Comparison of ENCODE assay signal across 1 cellular context in the genomic region with DNA sequence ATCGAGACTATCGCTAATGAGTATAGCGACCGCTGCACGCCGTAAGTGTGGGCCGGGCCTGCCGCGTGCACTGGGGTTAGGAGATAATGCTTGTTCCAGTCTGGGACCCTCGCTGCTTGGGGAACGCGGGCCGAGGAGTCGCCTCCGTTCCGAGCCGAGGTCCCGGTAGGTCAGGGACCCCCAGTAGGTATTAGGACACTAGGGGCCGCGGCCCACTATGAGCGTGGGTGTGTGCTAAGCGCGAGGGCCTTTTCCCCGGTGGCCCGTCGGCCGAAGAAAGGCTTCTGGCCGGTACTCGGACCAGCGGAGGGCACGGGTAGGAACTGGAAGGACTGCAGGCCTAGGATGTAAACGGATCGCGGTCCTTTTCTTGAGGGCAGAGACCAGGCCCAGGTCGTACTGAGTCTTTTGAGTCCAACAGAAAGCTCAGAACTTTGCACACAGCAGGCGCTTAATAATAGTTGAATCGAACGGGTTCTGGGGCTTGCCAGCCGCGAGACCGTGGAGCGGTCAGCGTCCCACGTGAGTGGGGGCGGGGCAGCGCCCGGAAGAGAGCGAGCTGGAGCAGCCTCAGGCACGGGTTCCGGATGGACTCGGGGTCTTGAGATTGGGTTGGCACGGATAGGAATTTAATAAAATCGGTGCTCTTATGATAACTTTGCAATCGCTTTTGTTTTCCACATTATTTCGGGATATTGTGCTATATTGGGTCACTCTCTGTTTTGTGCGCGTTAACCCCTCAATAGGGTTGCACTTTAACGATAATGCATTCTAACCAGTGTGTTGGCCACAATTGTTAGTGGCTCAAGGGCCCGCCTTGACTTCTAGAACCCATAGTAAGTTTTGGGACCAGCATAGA.
TF ChIP-seq lines count a peak whose summit lies in the region.

No MANE protein-coding gene starts in this region.

TF ChIP-seq in HepG2, 621 proteins besides CTCF, POLR2A, EP300 and RAD21 (continued from another document and continues in another):
- TF ChIP-seq, protein P1, sequence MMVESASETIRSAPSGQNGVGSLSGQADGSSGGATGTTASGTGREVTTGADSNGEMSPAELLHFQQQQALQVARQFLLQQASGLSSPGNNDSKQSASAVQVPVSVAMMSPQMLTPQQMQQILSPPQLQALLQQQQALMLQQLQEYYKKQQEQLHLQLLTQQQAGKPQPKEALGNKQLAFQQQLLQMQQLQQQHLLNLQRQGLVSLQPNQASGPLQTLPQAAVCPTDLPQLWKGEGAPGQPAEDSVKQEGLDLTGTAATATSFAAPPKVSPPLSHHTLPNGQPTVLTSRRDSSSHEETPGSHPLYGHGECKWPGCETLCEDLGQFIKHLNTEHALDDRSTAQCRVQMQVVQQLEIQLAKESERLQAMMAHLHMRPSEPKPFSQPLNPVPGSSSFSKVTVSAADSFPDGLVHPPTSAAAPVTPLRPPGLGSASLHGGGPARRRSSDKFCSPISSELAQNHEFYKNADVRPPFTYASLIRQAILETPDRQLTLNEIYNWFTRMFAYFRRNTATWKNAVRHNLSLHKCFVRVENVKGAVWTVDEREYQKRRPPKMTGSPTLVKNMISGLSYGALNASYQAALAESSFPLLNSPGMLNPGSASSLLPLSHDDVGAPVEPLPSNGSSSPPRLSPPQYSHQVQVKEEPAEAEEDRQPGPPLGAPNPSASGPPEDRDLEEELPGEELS (CRISPR knock-in tag; IDR thresholded peaks at IDR 0.05) = no peak
- TF ChIP-seq ZNF782 (CRISPR knock-in tag; IDR thresholded peaks at IDR 0.05; ENCODE audit: borderline replicate concordance) (no peak), SIN3A (IDR thresholded peaks at IDR 0.05; ENCODE audit: borderline replicate concordance, low read depth, low read length) (peak; percentile 87), PITX1 (CRISPR knock-in tag; IDR thresholded peaks at IDR 0.05) (peak; percentile 46; the same call in 1 of the 2 replicates), SALL1 (CRISPR knock-in tag; IDR thresholded peaks at IDR 0.05) (no peak), ZNF766 (CRISPR knock-in tag; IDR thresholded peaks at IDR 0.05; ENCODE audit: borderline replicate concordance) (no peak), XBP1 (CRISPR knock-in tag; IDR thresholded peaks at IDR 0.05) (no peak), ZNF619 (CRISPR knock-in tag; IDR thresholded peaks at IDR 0.05) (0 out of 2 replicates have a peak, but pooled peaks have one; percentile 66), PRMT3 (CRISPR knock-in tag; IDR thresholded peaks at IDR 0.05; ENCODE audit: borderline replicate concordance, low read depth) (no peak), ZNF691 (CRISPR knock-in tag; IDR thresholded peaks at IDR 0.05; ENCODE audit: borderline replicate concordance, low read depth) (no peak), ZNF576 (CRISPR knock-in tag; IDR thresholded peaks at IDR 0.05) (no peak), GTF2F1 (IDR thresholded peaks at IDR 0.05; ENCODE audit: low read length) (no peak), HES4 (CRISPR knock-in tag; IDR thresholded peaks at IDR 0.05; ENCODE audit: borderline replicate concordance) (0 out of 2 replicates have a peak, but pooled peaks have one; percentile 32), CERS6 (CRISPR knock-in tag; IDR thresholded peaks at IDR 0.05) (no peak), ZMYM4 (CRISPR knock-in tag; IDR thresholded peaks at IDR 0.05) (no peak), SKI (IDR thresholded peaks at IDR 0.05; ENCODE audit: partially characterized antibody) (no peak), ZNF343 (CRISPR knock-in tag; IDR thresholded peaks at IDR 0.05) (no peak), SIX4 (CRISPR knock-in tag; IDR thresholded peaks at IDR 0.05) (no peak), ZNF10 (CRISPR knock-in tag; IDR thresholded peaks at IDR 0.05; ENCODE audit: borderline replicate concordance, low read depth) (no peak), HHEX (CRISPR knock-in tag; IDR thresholded peaks at IDR 0.05) (no peak), ZC3H13 (CRISPR knock-in tag; IDR thresholded peaks at IDR 0.05) (no peak), MED1 (CRISPR knock-in tag; IDR thresholded peaks at IDR 0.05) (no peak; the same call in 1 of the 2 replicates), SAP130 (CRISPR knock-in tag; IDR thresholded peaks at IDR 0.05; ENCODE audit: low read depth) (peak; percentile 83), ZFP36 (IDR thresholded peaks at IDR 0.05; ENCODE audit: borderline replicate concordance, low read depth, low read length, partially characterized antibody) (no peak), GMEB1 (CRISPR knock-in tag; IDR thresholded peaks at IDR 0.05; ENCODE audit: borderline replicate concordance) (no peak), MLLT10 (CRISPR knock-in tag; IDR thresholded peaks at IDR 0.05) (no peak), NR3C1 (CRISPR knock-in tag; IDR thresholded peaks at IDR 0.05) (no peak), ETS1 (CRISPR knock-in tag; IDR thresholded peaks at IDR 0.05) (no peak), ZFP41 (CRISPR knock-in tag; IDR thresholded peaks at IDR 0.05; ENCODE audit: borderline replicate concordance) (no peak), MIER3 (CRISPR knock-in tag; IDR thresholded peaks at IDR 0.05; ENCODE audit: borderline replicate concordance) (no peak; the same call in 1 of the 2 replicates), THAP11 (CRISPR knock-in tag; IDR thresholded peaks at IDR 0.05) (0 out of 2 replicates have a peak, but pooled peaks have one; percentile 32), TCF12 (IDR thresholded peaks at IDR 0.05) (no peak), TCF12 (CRISPR knock-in tag; IDR thresholded peaks at IDR 0.05) (no peak; the same call in 1 of the 2 replicates), ZNF616 (CRISPR knock-in tag; IDR thresholded peaks at IDR 0.05; ENCODE audit: low read depth) (no peak), MIER2 (CRISPR knock-in tag; IDR thresholded peaks at IDR 0.05) (no peak; the same call in 1 of the 2 replicates), SPEN (CRISPR knock-in tag; IDR thresholded peaks at IDR 0.05; ENCODE audit: low read depth) (no peak), CENPX (CRISPR knock-in tag; IDR thresholded peaks at IDR 0.05) (no peak), ZSCAN29 (CRISPR knock-in tag; conservative IDR thresholded peaks at IDR 0.05) (no peak), RFXANK (CRISPR knock-in tag; IDR thresholded peaks at IDR 0.05) (no peak), BCL6 (CRISPR knock-in tag; IDR thresholded peaks at IDR 0.05) (no peak), ZNF777 (CRISPR knock-in tag; IDR thresholded peaks at IDR 0.05) (no peak)
- TF ChIP-seq, protein P2, sequence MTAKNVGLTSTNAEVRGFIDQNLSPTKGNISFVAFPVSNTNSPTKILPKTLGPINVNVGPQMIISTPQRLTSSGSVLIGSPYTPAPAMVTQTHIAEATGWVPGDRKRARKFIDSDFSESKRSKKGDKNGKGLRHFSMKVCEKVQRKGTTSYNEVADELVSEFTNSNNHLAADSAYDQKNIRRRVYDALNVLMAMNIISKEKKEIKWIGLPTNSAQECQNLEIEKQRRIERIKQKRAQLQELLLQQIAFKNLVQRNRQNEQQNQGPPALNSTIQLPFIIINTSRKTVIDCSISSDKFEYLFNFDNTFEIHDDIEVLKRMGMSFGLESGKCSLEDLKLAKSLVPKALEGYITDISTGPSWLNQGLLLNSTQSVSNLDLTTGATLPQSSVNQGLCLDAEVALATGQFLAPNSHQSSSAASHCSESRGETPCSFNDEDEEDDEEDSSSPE (CRISPR knock-in tag; IDR thresholded peaks at IDR 0.05) = no peak
- TF ChIP-seq, protein P3, sequence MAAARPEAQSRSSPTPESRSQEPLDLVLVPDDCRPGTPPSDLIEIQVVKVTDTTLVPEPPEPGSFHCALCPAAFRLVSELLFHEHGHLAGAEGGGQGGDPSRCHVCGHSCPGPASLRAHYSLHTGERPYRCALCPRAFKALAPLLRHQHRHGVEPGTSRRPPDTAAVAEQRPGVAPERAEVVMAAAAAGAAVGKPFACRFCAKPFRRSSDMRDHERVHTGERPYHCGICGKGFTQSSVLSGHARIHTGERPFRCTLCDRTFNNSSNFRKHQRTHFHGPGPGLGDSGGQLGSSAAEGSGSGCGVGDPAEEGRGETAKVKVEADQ (CRISPR knock-in tag; IDR thresholded peaks at IDR 0.05; ENCODE audit: borderline replicate concordance) = no peak
- TF ChIP-seq, protein P4, sequence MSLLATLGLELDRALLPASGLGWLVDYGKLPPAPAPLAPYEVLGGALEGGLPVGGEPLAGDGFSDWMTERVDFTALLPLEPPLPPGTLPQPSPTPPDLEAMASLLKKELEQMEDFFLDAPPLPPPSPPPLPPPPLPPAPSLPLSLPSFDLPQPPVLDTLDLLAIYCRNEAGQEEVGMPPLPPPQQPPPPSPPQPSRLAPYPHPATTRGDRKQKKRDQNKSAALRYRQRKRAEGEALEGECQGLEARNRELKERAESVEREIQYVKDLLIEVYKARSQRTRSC (CRISPR knock-in tag; IDR thresholded peaks at IDR 0.05; ENCODE audit: low read depth) = no peak
- TF ChIP-seq, protein P5, sequence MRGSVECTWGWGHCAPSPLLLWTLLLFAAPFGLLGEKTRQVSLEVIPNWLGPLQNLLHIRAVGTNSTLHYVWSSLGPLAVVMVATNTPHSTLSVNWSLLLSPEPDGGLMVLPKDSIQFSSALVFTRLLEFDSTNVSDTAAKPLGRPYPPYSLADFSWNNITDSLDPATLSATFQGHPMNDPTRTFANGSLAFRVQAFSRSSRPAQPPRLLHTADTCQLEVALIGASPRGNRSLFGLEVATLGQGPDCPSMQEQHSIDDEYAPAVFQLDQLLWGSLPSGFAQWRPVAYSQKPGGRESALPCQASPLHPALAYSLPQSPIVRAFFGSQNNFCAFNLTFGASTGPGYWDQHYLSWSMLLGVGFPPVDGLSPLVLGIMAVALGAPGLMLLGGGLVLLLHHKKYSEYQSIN (CRISPR knock-in tag; IDR thresholded peaks at IDR 0.05; ENCODE audit: borderline replicate concordance) = no peak
- TF ChIP-seq, protein P6, sequence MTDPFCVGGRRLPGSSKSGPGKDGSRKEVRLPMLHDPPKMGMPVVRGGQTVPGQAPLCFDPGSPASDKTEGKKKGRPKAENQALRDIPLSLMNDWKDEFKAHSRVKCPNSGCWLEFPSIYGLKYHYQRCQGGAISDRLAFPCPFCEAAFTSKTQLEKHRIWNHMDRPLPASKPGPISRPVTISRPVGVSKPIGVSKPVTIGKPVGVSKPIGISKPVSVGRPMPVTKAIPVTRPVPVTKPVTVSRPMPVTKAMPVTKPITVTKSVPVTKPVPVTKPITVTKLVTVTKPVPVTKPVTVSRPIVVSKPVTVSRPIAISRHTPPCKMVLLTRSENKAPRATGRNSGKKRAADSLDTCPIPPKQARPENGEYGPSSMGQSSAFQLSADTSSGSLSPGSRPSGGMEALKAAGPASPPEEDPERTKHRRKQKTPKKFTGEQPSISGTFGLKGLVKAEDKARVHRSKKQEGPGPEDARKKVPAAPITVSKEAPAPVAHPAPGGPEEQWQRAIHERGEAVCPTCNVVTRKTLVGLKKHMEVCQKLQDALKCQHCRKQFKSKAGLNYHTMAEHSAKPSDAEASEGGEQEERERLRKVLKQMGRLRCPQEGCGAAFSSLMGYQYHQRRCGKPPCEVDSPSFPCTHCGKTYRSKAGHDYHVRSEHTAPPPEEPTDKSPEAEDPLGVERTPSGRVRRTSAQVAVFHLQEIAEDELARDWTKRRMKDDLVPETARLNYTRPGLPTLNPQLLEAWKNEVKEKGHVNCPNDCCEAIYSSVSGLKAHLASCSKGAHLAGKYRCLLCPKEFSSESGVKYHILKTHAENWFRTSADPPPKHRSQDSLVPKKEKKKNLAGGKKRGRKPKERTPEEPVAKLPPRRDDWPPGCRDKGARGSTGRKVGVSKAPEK (CRISPR knock-in tag; IDR thresholded peaks at IDR 0.05; ENCODE audit: borderline replicate concordance) = 0 out of 2 replicates have a peak, but pooled peaks have one; percentile 81
- TF ChIP-seq, protein P7, sequence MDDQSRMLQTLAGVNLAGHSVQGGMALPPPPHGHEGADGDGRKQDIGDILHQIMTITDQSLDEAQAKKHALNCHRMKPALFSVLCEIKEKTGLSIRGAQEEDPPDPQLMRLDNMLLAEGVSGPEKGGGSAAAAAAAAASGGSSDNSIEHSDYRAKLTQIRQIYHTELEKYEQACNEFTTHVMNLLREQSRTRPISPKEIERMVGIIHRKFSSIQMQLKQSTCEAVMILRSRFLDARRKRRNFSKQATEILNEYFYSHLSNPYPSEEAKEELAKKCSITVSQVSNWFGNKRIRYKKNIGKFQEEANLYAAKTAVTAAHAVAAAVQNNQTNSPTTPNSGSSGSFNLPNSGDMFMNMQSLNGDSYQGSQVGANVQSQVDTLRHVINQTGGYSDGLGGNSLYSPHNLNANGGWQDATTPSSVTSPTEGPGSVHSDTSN (CRISPR knock-in tag; IDR thresholded peaks at IDR 0.05; ENCODE audit: borderline replicate concordance) = no peak
